Comparison of ENCODE assay signal across 8 cellular contexts in the genomic region with DNA sequence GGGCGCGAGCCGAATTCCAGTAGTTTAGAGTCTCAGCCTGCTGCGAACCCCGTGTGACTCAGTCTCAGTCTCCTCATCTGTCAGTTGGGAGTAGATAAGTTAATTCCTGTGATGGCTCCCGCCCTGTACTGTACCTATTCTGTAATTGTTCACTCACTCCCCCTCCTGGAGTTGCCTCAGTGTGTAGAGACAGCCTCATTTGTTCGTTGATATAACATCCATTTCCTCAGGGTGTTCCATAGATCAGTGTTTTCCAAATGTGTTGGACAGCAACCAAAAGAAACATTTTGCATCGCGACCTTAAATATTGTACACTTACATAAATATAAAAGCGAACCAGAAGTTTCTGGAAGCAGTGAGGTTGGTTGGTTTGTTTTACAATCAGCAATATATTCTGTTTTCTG. TPM values are rescaled to one million over a fixed set of nuclear protein-coding genes. Genes with fewer than 3 reads are reported as not detected.
DNase-seq lines count a peak whose midpoint lies in the region; TF ChIP-seq lines count a peak whose summit lies in the region.

No MANE protein-coding gene starts in this region.

- peak overlapping the region; percentile 97 for H3K4me3 Mint-ChIP-seq in nephron progenitor cell

- peak overlapping the region; percentile 97 for H3K27ac ChIP-seq in Karpas-422 (ENCODE audit: low read length)

- peak overlapping the region; percentile 99 for H3K27ac Mint-ChIP-seq in nephron progenitor cell

- H3K36me3 ChIP-seq in Karpas-422 (ENCODE audit: insufficient read depth, low read length): peaks cover 18% of the 10 kb centered on the region; the same call in 1 of the 2 replicates

- no peaks in the 10 kb centered on the region for H4K20me1 ChIP-seq in Karpas-422 (ENCODE audit: insufficient read depth, low read depth, low read length)

- H3K27me3 Mint-ChIP-seq in nephron progenitor cell (ENCODE audit: low read depth, poor library complexity): no peaks in the 10 kb centered on the region

- peak overlapping the region; percentile 83 for H3K9ac ChIP-seq in Karpas-422 (ENCODE audit: low read length)

- no peaks in the 10 kb centered on the region for H3K27me3 ChIP-seq in Karpas-422 (ENCODE audit: low read length)

- DNase-seq in GM12865 (ENCODE audit: low read depth) (no peak), Karpas-422 (no peak), dermis blood vessel endothelial cell (peak; percentile 72), nephron progenitor cell (no peak), NCI-H1417 treated with DMSO at 0.1 percent for 48 hours (lab: John Stamatoyannopoulos, UW) (no peak), SHP77 treated with DMSO at 0.1 percent for 48 hours (lab: John Stamatoyannopoulos, UW) (no peak), ureter (ENCODE audit: low spot score) (no peak)
- no peak for DNase-seq in activated CD4-positive, alpha-beta T cell treated with anti-CD3 and anti-CD28 coated beads, Interleukin-2, amount 50 U/mL, for 48 hours

- no peaks in the 10 kb centered on the region for H3K9me3 Mint-ChIP-seq in nephron progenitor cell

- H3K4me1 Mint-ChIP-seq in nephron progenitor cell: peaks cover 35% of the 10 kb centered on the region

- H3K4me2 ChIP-seq in Karpas-422 (ENCODE audit: low read depth, low read length, poor library complexity, severe bottlenecking): peak overlapping the region; percentile 86

- H3K36me3 Mint-ChIP-seq in nephron progenitor cell (ENCODE audit: low read depth): peaks cover 23% of the 10 kb centered on the region

- H3K9me2 ChIP-seq in Karpas-422 (replicated peaks; ENCODE audit: insufficient read depth, low read length): no peaks in the 10 kb centered on the region

- H2AFZ ChIP-seq in Karpas-422 (ENCODE audit: low read length): no peak overlapping the region

- peaks cover 56% of the 10 kb centered on the region for H3K79me2 ChIP-seq in Karpas-422 (ENCODE audit: low read length)

- peaks cover 63% of the 10 kb centered on the region for H3K4me1 ChIP-seq in Karpas-422 (ENCODE audit: low read length)

- H3K9me3 ChIP-seq in Karpas-422 (ENCODE audit: low read length): no peaks in the 10 kb centered on the region

- TF ChIP-seq CTCF in GM12865 (IDR thresholded peaks at IDR 0.05; ENCODE audit: insufficient read depth, low read depth, low read length, missing control alignments): no peak
- TF ChIP-seq CTCF in nephron progenitor cell (IDR thresholded peaks at IDR 0.05): no peak

- H3K4me3 ChIP-seq in GM12865 (ENCODE audit: low read depth, low read length) (peak overlapping the region; percentile 85), Karpas-422 (ENCODE audit: low read length) (peak overlapping the region; percentile 78)

RNA-seq across cellular contexts. Expression of a gene that starts 0.7 kb away (rescaled TPM):
- total RNA-seq in Karpas-422 (2014; rRNA removed; shearing (Covaris generic); ENCODE audit: low replicate concordance): 30.7 and 51.4 TPM in 2 replicates
- total RNA-seq in dermis blood vessel endothelial cell: 14.5 and 17.7 TPM in 2 replicates
- total RNA-seq in ureter: 50.9 TPM

RNA-seq across cellular contexts. Expression of a gene that starts 26.1 kb away (rescaled TPM):
- total RNA-seq in Karpas-422 (2014; rRNA removed; shearing (Covaris generic); ENCODE audit: low replicate concordance): 53.4 and 57.1 TPM in 2 replicates
- 106 and 116 TPM in 2 replicates for total RNA-seq in dermis blood vessel endothelial cell
- 53.4 TPM for total RNA-seq in ureter

RNA-seq across cellular contexts. Expression of a gene that starts 26.5 kb away (rescaled TPM):
- 55.6 and 111 TPM in 2 replicates for total RNA-seq in Karpas-422 (2014; rRNA removed; shearing (Covaris generic); ENCODE audit: low replicate concordance)
- total RNA-seq in dermis blood vessel endothelial cell (39.7 and 48.3 TPM in 2 replicates), ureter (139 TPM)

RNA-seq across cellular contexts. Expression of a gene that starts 51.0 kb away (rescaled TPM):
- not detected in 2 replicates for total RNA-seq in Karpas-422 (2014; rRNA removed; shearing (Covaris generic); ENCODE audit: low replicate concordance)
- total RNA-seq in dermis blood vessel endothelial cell: not detected in 2 replicates
- total RNA-seq in ureter: not detected
